Comparison of ENCODE assay signal across 31 cellular contexts in the genomic region with DNA sequence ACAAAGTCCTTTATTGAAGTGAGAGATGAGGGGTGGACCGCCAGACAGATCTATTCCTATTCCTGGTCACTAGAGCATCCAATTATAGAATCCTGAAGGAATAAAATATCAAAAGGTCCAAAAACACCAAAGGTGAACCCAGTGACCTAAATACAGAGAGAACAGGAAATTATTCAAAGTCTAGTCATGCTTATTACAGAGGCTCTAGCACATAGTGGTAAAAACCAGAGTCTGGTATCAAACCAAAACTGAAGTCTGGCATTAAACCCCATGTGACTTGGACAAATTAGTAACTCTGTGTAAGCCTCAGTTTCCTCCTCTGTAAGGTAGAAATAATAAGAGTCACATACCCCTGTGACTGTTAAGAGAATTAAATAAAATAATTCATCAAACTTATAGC.
"Had no signal": no experiment of that assay in that cellular context is flagged by ENCODE, and none has a peak within 500 bp of the region (broad histone marks: within the 10 kb centered on the region; RNA-seq: fewer than 3 reads in every experiment).

No MANE protein-coding gene starts in this region.

- ATAC-seq: activated CD8-positive, alpha-beta memory T cell treated with anti-CD3 and anti-CD28 coated beads, Interleukin-2, amount 10 ng/mL, durations not matched to agents 7 days and 5 days; activated CD8-positive, alpha-beta T cell treated with anti-CD3 and anti-CD28 coated beads, Interleukin-2, amount 10 ng/mL, durations not matched to agents 7 days and 5 days; activated T-cell treated with anti-CD3 and anti-CD28 coated beads, Interleukin-2, amount 50 U/mL, for 72 hours; body of pancreas; esophagus mucosa; gastrocnemius medialis; left colon; pancreas; sciatic nerve; T-cell had no signal

- H3K27me3 Mint-ChIP-seq: activated B cell treated with CpG ODN at 0.5 μM for 24 hours; activated CD8-positive, alpha-beta memory T cell treated with anti-CD3 and anti-CD28 coated beads, Interleukin-2, amount 10 ng/mL, durations not matched to agents 7 days and 5 days had no signal

- H3K4me2 ChIP-seq: hepatocyte had no signal

- H3K4me1 Mint-ChIP-seq: activated CD8-positive, alpha-beta memory T cell treated with anti-CD3 and anti-CD28 coated beads, Interleukin-2, amount 10 ng/mL, durations not matched to agents 7 days and 5 days; mesothelial cell of epicardium; nephron progenitor cell; T-cell had no signal

- DNase-seq: activated B cell treated with CpG ODN at 0.5 μM for 24 hours; activated CD8-positive, alpha-beta memory T cell treated with anti-CD3 and anti-CD28 coated beads, Interleukin-2, amount 10 ng/mL, durations not matched to agents 7 days and 5 days; activated CD8-positive, alpha-beta T cell treated with anti-CD3 and anti-CD28 coated beads, Interleukin-2, amount 10 ng/mL, durations not matched to agents 7 days and 5 days; activated effector memory CD4-positive, alpha-beta T cell treated with Interleukin-2 at 50 U/mL for 16 hours; activated naive CD4-positive, alpha-beta T cell treated with Interleukin-2 at 50 U/mL for 16 hours; activated T-cell treated with anti-CD3 and anti-CD28 coated beads, Interleukin-2, amount 50 U/mL, for 72 hours; anterior cingulate cortex; body of pancreas; gastrocnemius medialis; kidney; left colon; naive B cell; nephron progenitor cell; pancreas; retina; stimulated activated CD4-positive, alpha-beta T cell treated with anti-CD3 and anti-CD28 coated beads, Interleukin-12 subunit alpha, Interleukin-12 subunit beta, amount 100 ng/mL, for 4 hours; stimulated activated CD4-positive, alpha-beta T cell treated with anti-CD3 and anti-CD28 coated beads, Interleukin-4, amount 100 ng/mL, for 1 hour; substantia nigra; T-cell; upper lobe of left lung had no signal

- H3K27ac ChIP-seq: body of pancreas, cardiac muscle cell, gastrocnemius medialis, hepatocyte, neutrophil, pancreas, prostate gland, upper lobe of left lung, vagina had no signal

- H3K27ac Mint-ChIP-seq: activated B cell treated with CpG ODN at 0.5 μM for 24 hours; activated CD8-positive, alpha-beta memory T cell treated with anti-CD3 and anti-CD28 coated beads, Interleukin-2, amount 10 ng/mL, durations not matched to agents 7 days and 5 days; activated CD8-positive, alpha-beta T cell treated with anti-CD3 and anti-CD28 coated beads, Interleukin-2, amount 10 ng/mL, durations not matched to agents 7 days and 5 days; activated naive CD8-positive, alpha-beta T cell; activated T-cell treated with anti-CD3 and anti-CD28 coated beads, Interleukin-2, amount 50 U/mL, for 72 hours; mesothelial cell of epicardium; nephron progenitor cell; stimulated activated naive CD8-positive, alpha-beta T cell treated with anti-CD3 and anti-CD28 coated beads, Interleukin-15, Interleukin-2, amounts not matched to agents 100 ng/mL and 50 ng/mL, for 24 hours; T-cell had no signal

- H2AFZ ChIP-seq: hepatocyte had no signal

- H3K9me3 ChIP-seq: body of pancreas, gastrocnemius medialis, neutrophil, pancreas, prostate gland, upper lobe of left lung, vagina had no signal

- H3K79me2 ChIP-seq: hepatocyte had no signal

- H3K36me3 ChIP-seq: cardiac muscle cell, gastrocnemius medialis, neutrophil, pancreas, prostate gland, upper lobe of left lung, vagina had no signal

- H3K4me3 Mint-ChIP-seq: activated B cell treated with CpG ODN at 0.5 μM for 24 hours; activated CD8-positive, alpha-beta memory T cell treated with anti-CD3 and anti-CD28 coated beads, Interleukin-2, amount 10 ng/mL, durations not matched to agents 7 days and 5 days; activated CD8-positive, alpha-beta T cell treated with anti-CD3 and anti-CD28 coated beads, Interleukin-2, amount 10 ng/mL, durations not matched to agents 7 days and 5 days; activated naive CD8-positive, alpha-beta T cell; activated T-cell treated with anti-CD3 and anti-CD28 coated beads, Interleukin-2, amount 50 U/mL, for 72 hours; mesothelial cell of epicardium; naive B cell; nephron progenitor cell; stimulated activated naive CD8-positive, alpha-beta T cell treated with anti-CD3 and anti-CD28 coated beads, Interleukin-15, Interleukin-2, amounts not matched to agents 100 ng/mL and 50 ng/mL, for 24 hours; T-cell had no signal

- H3K27me3 ChIP-seq: body of pancreas, cardiac muscle cell, gastrocnemius medialis, hepatocyte, neutrophil, pancreas, upper lobe of left lung, vagina had no signal

- H3K36me3 Mint-ChIP-seq: activated CD8-positive, alpha-beta memory T cell treated with anti-CD3 and anti-CD28 coated beads, Interleukin-2, amount 10 ng/mL, durations not matched to agents 7 days and 5 days; activated naive CD8-positive, alpha-beta T cell; naive B cell; T-cell had no signal

- H3K4me3 ChIP-seq: body of pancreas, cardiac muscle cell, gastrocnemius medialis, hepatocyte, pancreas, prostate gland, skin epidermis, upper lobe of left lung, vagina had no signal

- H3K4me1 ChIP-seq: body of pancreas, gastrocnemius medialis, pancreas, prostate gland, upper lobe of left lung, vagina had no signal
